ENCODE assay signal across 1 cellular context in genomic region chr5:181221792-181222629, GRCh38.
TF ChIP-seq lines count a peak whose summit lies in the region.

No MANE protein-coding gene starts in this region.

TF ChIP-seq in WTC11, 78 proteins besides CTCF, POLR2A, EP300 and RAD21 (continued from another document):
- no peak for TF ChIP-seq RORB (CRISPR knock-in tag; IDR thresholded peaks at IDR 0.05)
- no peak for TF ChIP-seq ZNF416 (CRISPR knock-in tag; IDR thresholded peaks at IDR 0.05)
- no peak for TF ChIP-seq ZNF121 (CRISPR knock-in tag; IDR thresholded peaks at IDR 0.05)
- TF ChIP-seq E2F5 (CRISPR knock-in tag; IDR thresholded peaks at IDR 0.05), result no peak
- TF ChIP-seq E2F1 (CRISPR knock-in tag; IDR thresholded peaks at IDR 0.05), result no peak
- no peak for TF ChIP-seq ZNF396 (CRISPR knock-in tag; IDR thresholded peaks at IDR 0.05; ENCODE audit: borderline replicate concordance)
- no peak for TF ChIP-seq TEAD4 (CRISPR knock-in tag; IDR thresholded peaks at IDR 0.05)
- no peak for TF ChIP-seq PRDM15 (CRISPR knock-in tag; IDR thresholded peaks at IDR 0.05)
- TF ChIP-seq NR1H2 (CRISPR knock-in tag; IDR thresholded peaks at IDR 0.05), result 0 out of 2 replicates have a peak, but pooled peaks have one; percentile 34
- peak; percentile 11; the same call in 1 of the 2 replicates for TF ChIP-seq FOXK1 (CRISPR knock-in tag; IDR thresholded peaks at IDR 0.05)
- TF ChIP-seq TCF7 (CRISPR knock-in tag; IDR thresholded peaks at IDR 0.05; ENCODE audit: low read depth), result no peak
- TF ChIP-seq HMGXB4 (CRISPR knock-in tag; IDR thresholded peaks at IDR 0.05), result peak; percentile 100
- peak; percentile 49; the same call in 1 of the 2 replicates for TF ChIP-seq IRF1 (CRISPR knock-in tag; IDR thresholded peaks at IDR 0.05)
- TF ChIP-seq ARID4B (CRISPR knock-in tag; IDR thresholded peaks at IDR 0.05; ENCODE audit: borderline replicate concordance), result peak; percentile 70; the same call in 1 of the 2 replicates
- peak; percentile 15; the same call in 1 of the 2 replicates for TF ChIP-seq HMGA2 (CRISPR knock-in tag; IDR thresholded peaks at IDR 0.05)
- peak; percentile 90; the same call in 1 of the 2 replicates for TF ChIP-seq ERG (CRISPR knock-in tag; IDR thresholded peaks at IDR 0.05)
- no peak for TF ChIP-seq ZNF425 (CRISPR knock-in tag; conservative IDR thresholded peaks at IDR 0.05)
- TF ChIP-seq ETV6 (CRISPR knock-in tag; IDR thresholded peaks at IDR 0.05), result peak; percentile 92
- no peak for TF ChIP-seq NR3C1 (CRISPR knock-in tag; conservative IDR thresholded peaks at IDR 0.05; ENCODE audit: low read depth)
- 0 out of 2 replicates have a peak, but pooled peaks have one; percentile 59 for TF ChIP-seq FOXJ3 (CRISPR knock-in tag; IDR thresholded peaks at IDR 0.05; ENCODE audit: borderline replicate concordance)
- TF ChIP-seq FOXP4 (CRISPR knock-in tag; IDR thresholded peaks at IDR 0.05), result no peak
- TF ChIP-seq MAX (CRISPR knock-in tag; IDR thresholded peaks at IDR 0.05), result peak; percentile 63
- TF ChIP-seq NFYB (CRISPR knock-in tag; conservative IDR thresholded peaks at IDR 0.05; ENCODE audit: low read depth), result no peak
- no peak for TF ChIP-seq NR2C2 (CRISPR knock-in tag; IDR thresholded peaks at IDR 0.05)
- 0 out of 2 replicates have a peak, but pooled peaks have one; percentile 9 for TF ChIP-seq ZNF317 (CRISPR knock-in tag; IDR thresholded peaks at IDR 0.05; ENCODE audit: borderline replicate concordance, low read depth)
- peak; percentile 34; the same call in 1 of the 2 replicates for TF ChIP-seq GABPB1 (CRISPR knock-in tag; IDR thresholded peaks at IDR 0.05)
- no peak for TF ChIP-seq ZSCAN18 (CRISPR knock-in tag; IDR thresholded peaks at IDR 0.05)
